In genomic region chr3:42161050-42161935, GRCh38 we compare ENCODE assay signal across 12 cellular contexts.
DNase-seq lines count a peak whose midpoint lies in the region; ATAC-seq and TF ChIP-seq lines count a peak whose summit lies in the region.
"Had no signal": no experiment of that assay in that cellular context is flagged by ENCODE, and none has a peak within 500 bp of the region (broad histone marks: within the 10 kb centered on the region; RNA-seq: fewer than 3 reads in every experiment).

No MANE protein-coding gene starts in this region.

- H3K9ac ChIP-seq in HUES64 (ENCODE audit: low read depth, low read length), result no peak overlapping the region

- peak overlapping the region; percentile 87; the same call in 1 of the 2 replicates for H3K27ac ChIP-seq in HUES64 (ENCODE audit: low read depth, low read length)
- H3K27ac ChIP-seq: neutrophil had no signal

- ATAC-seq in HG03520 (IDR thresholded peaks at IDR 0.05; ENCODE audit: unreplicated experiment), result no peak
- ATAC-seq: activated CD4-positive, CD25-positive, alpha-beta regulatory T cell treated with anti-CD3 and anti-CD28 coated beads, Interleukin-2, amount 50 U/mL, for 24 hours; upper lobe of right lung had no signal

- DNase-seq in AG08396 (ENCODE audit: low spot score), result peak; percentile 26
- peak; percentile 62 for DNase-seq in choroid plexus epithelial cell (ENCODE audit: low read depth)
- peak; percentile 26 for DNase-seq in myocyte (ENCODE audit: low read depth)
- no peak for DNase-seq in cerebellar cortex (ENCODE audit: low spot score)
- no peak for DNase-seq in stimulated activated CD8-positive, alpha-beta memory T cell treated with anti-CD3 and anti-CD28 coated beads, Interleukin-4, amount 100 ng/mL, for 48 hours
- no peak for DNase-seq in NCI-H2081 treated with DMSO at 0.1 percent for 48 hours (lab: John Stamatoyannopoulos, UW)
- DNase-seq: SHP77, upper lobe of right lung had no signal

- peaks cover 14% of the 10 kb centered on the region for H3K4me1 ChIP-seq in HUES64 (ENCODE audit: insufficient read depth, low read length)

- no peaks in the 10 kb centered on the region for H3K9me3 ChIP-seq in HUES64 (ENCODE audit: insufficient read depth, low read depth, low read length)
- H3K9me3 ChIP-seq: neutrophil, upper lobe of right lung had no signal

- H3K27me3 ChIP-seq in HUES64 (ENCODE audit: insufficient read depth, low read length), result no peaks in the 10 kb centered on the region
- H3K27me3 ChIP-seq: neutrophil, upper lobe of right lung had no signal

- WGBS in HUES64, result 88% methylated on average over 6 of the region's 6 CpGs

- H3K36me3 ChIP-seq in HUES64 (ENCODE audit: insufficient read depth, low read length), result no peaks in the 10 kb centered on the region
- H3K36me3 ChIP-seq: neutrophil, upper lobe of right lung had no signal

- no peak for TF ChIP-seq CTCF in choroid plexus epithelial cell (conservative IDR thresholded peaks at IDR 0.05; ENCODE audit: low read depth, low read length)

- peak overlapping the region; percentile 64 for H3K4me3 ChIP-seq in HUES64 (ENCODE audit: low read length)
- no peak overlapping the region for H3K4me3 ChIP-seq in choroid plexus epithelial cell (ENCODE audit: low read depth, low read length)

Comparison
In these comparisons a context has a peak if more than half of its experiments do, and no peak if none do; other contexts are left out.
1. DNase-seq: peak in AG08396 (single experiment), choroid plexus epithelial cell (single experiment) and myocyte (single experiment); none in cerebellar cortex (single experiment), stimulated activated CD8-positive, alpha-beta memory T cell treated with anti-CD3 and anti-CD28 coated beads, Interleukin-4, amount 100 ng/mL, for 48 hours (single experiment) and NCI-H2081 treated with DMSO at 0.1 percent for 48 hours (single experiment).